In genomic region chr2:3481736-3482362, GRCh38 we compare ENCODE assay signal across 28 cellular contexts.
"Had no signal": no experiment of that assay in that cellular context is flagged by ENCODE, and none has a peak within 500 bp of the region (broad histone marks: within the 10 kb centered on the region; RNA-seq: fewer than 3 reads in every experiment).

No MANE protein-coding gene starts in this region.

- H3K4me2 ChIP-seq: hepatocyte, smooth muscle cell had no signal

- FAIRE-seq: astrocyte, endothelial cell of umbilical vein had no signal

- H3K27me3 ChIP-seq: colonic mucosa, dorsolateral prefrontal cortex, hepatocyte, left lung, sigmoid colon, upper lobe of left lung had no signal

- H3K4me1 ChIP-seq: colonic mucosa, left lung, sigmoid colon, upper lobe of left lung had no signal

- H2AFZ ChIP-seq: hepatocyte had no signal

- H3K9me3 ChIP-seq: colonic mucosa, left lung, sigmoid colon, upper lobe of left lung had no signal

- H3K27ac ChIP-seq: colonic mucosa, hepatocyte, left lung, upper lobe of left lung had no signal

- H3K4me3 Mint-ChIP-seq: activated CD4-positive, alpha-beta T cell treated with anti-CD3 and anti-CD28 coated beads, Interleukin-2, amount 10 ng/mL, durations not matched to agents 24 days and 14 days; activated naive CD8-positive, alpha-beta T cell; activated T-cell treated with anti-CD3 and anti-CD28 coated beads, Interleukin-2, amount 50 U/mL, for 24 hours; activated T-helper 17 cell treated with anti-CD3 and anti-CD28 coated beads, Interleukin-2, amount 50 U/mL, for 72 hours; central memory CD8-positive, alpha-beta T cell; effector memory CD8-positive, alpha-beta T cell; immature natural killer cell; nephron progenitor cell; T-helper 17 cell had no signal

- H3K9me3 Mint-ChIP-seq: activated CD4-positive, alpha-beta T cell treated with anti-CD3 and anti-CD28 coated beads, Interleukin-2, amount 10 ng/mL, durations not matched to agents 24 days and 14 days; activated T-cell treated with anti-CD3 and anti-CD28 coated beads, Interleukin-2, amount 50 U/mL, for 24 hours; activated T-helper 17 cell treated with anti-CD3 and anti-CD28 coated beads, Interleukin-2, amount 50 U/mL, for 72 hours; central memory CD8-positive, alpha-beta T cell; effector memory CD8-positive, alpha-beta T cell; immature natural killer cell had no signal

- H3K4me3 ChIP-seq: colonic mucosa, hepatocyte, sigmoid colon, smooth muscle cell, upper lobe of left lung had no signal

- DNase-seq: activated CD4-positive, alpha-beta T cell treated with anti-CD3 and anti-CD28 coated beads, Interleukin-2, amount 10 ng/mL, durations not matched to agents 24 days and 14 days; activated CD8-positive, alpha-beta memory T cell treated with anti-CD3 and anti-CD28 coated beads for 24 hours; activated CD8-positive, alpha-beta memory T cell treated with anti-CD3 and anti-CD28 coated beads, Interleukin-2, amount 50 U/mL, for 4 hours; activated T-cell treated with anti-CD3 and anti-CD28 coated beads, Interleukin-2, amount 50 U/mL, for 24 hours; colonic mucosa; effector memory CD8-positive, alpha-beta T cell; foreskin melanocyte; immature natural killer cell; midbrain; nephron progenitor cell; nucleus accumbens; stimulated activated CD4-positive, alpha-beta T cell treated with anti-CD3 and anti-CD28 coated beads, Interleukin-2, amount 100 ng/mL, for 48 hours; stimulated activated CD8-positive, alpha-beta memory T cell treated with anti-CD3 and anti-CD28 coated beads, Interleukin-4, amount 100 ng/mL, for 48 hours; stimulated activated naive CD4-positive, alpha-beta T cell; SW 1271; T-helper 17 cell; upper lobe of left lung had no signal

- H3K4me1 Mint-ChIP-seq: activated T-helper 17 cell treated with anti-CD3 and anti-CD28 coated beads, Interleukin-2, amount 50 U/mL, for 72 hours; central memory CD8-positive, alpha-beta T cell had no signal

- H3K27ac Mint-ChIP-seq: activated CD4-positive, alpha-beta T cell treated with anti-CD3 and anti-CD28 coated beads, Interleukin-2, amount 10 ng/mL, durations not matched to agents 24 days and 14 days; activated naive CD8-positive, alpha-beta T cell; activated T-cell treated with anti-CD3 and anti-CD28 coated beads, Interleukin-2, amount 50 U/mL, for 24 hours; activated T-helper 17 cell treated with anti-CD3 and anti-CD28 coated beads, Interleukin-2, amount 50 U/mL, for 72 hours; effector memory CD8-positive, alpha-beta T cell; nephron progenitor cell had no signal

- H3K27me3 Mint-ChIP-seq: activated CD4-positive, alpha-beta T cell treated with anti-CD3 and anti-CD28 coated beads, Interleukin-2, amount 10 ng/mL, durations not matched to agents 24 days and 14 days; activated naive CD8-positive, alpha-beta T cell; activated T-cell treated with anti-CD3 and anti-CD28 coated beads, Interleukin-2, amount 50 U/mL, for 24 hours; activated T-helper 17 cell treated with anti-CD3 and anti-CD28 coated beads, Interleukin-2, amount 50 U/mL, for 72 hours; central memory CD8-positive, alpha-beta T cell; effector memory CD8-positive, alpha-beta T cell; T-helper 17 cell had no signal

- H3K79me2 ChIP-seq: hepatocyte had no signal

- ATAC-seq: activated T-helper 17 cell treated with anti-CD3 and anti-CD28 coated beads, Interleukin-2, amount 50 U/mL, for 72 hours; effector memory CD8-positive, alpha-beta T cell; esophagus mucosa; left lung; T-helper 17 cell had no signal
